22 cellular contexts compared by ENCODE assay signal in genomic region chr5:74192606-74193299, GRCh38.
A peak's percentile ranks its signal among the peaks of the same experiment; 100 is the strongest.
DNase-seq lines count a peak whose midpoint lies in the region; ATAC-seq and TF ChIP-seq lines count a peak whose summit lies in the region.
"Had no signal": no experiment of that assay in that cellular context is flagged by ENCODE, and none has a peak within 500 bp of the region (broad histone marks: within the 10 kb centered on the region; RNA-seq: fewer than 3 reads in every experiment).

No MANE protein-coding gene starts in this region.

- H3K9me3 ChIP-seq in mesenchymal stem cell (ENCODE audit: control insufficient read depth, low read length), result peaks cover 6% of the 10 kb centered on the region
- H3K9me3 ChIP-seq: adrenal gland, esophagus squamous epithelium, SJSA1 had no signal

- peak overlapping the region in 1 of 2 donors; percentile 63 for H3K27ac ChIP-seq in coronary artery
- H3K27ac ChIP-seq in mesenchymal stem cell (ENCODE audit: low read length, poor library complexity, severe bottlenecking), result no peak overlapping the region
- H3K27ac ChIP-seq: adrenal gland, esophagus squamous epithelium, PC-9, SJSA1 had no signal

- no peak for ATAC-seq in HG03469 (IDR thresholded peaks at IDR 0.05; ENCODE audit: unreplicated experiment)
- ATAC-seq: activated T-helper 17 cell treated with anti-CD3 and anti-CD28 coated beads, Interleukin-2, amount 50 U/mL, for 72 hours; HCT116; natural killer cell treated with Interleukin-12 subunit alpha and Interleukin-12 subunit beta and Interleukin-15 and Interleukin-18, amount 100 ng/mL, for 72 hours had no signal

- no peak overlapping the region for H3K4ac ChIP-seq in mesenchymal stem cell (ENCODE audit: low read depth in 1 of 2, low read length in 2 of 2)

- no peak overlapping the region for H2BK5ac ChIP-seq in mesenchymal stem cell (ENCODE audit: low read depth, low read length, poor library complexity, severe bottlenecking)

- no peaks in the 10 kb centered on the region for H3K79me1 ChIP-seq in mesenchymal stem cell (replicated peaks; ENCODE audit: low read length, poor library complexity, severe bottlenecking)

- no peak overlapping the region for H3K23ac ChIP-seq in mesenchymal stem cell (ENCODE audit: low read length in 2 of 2)

- no peak overlapping the region for H2AK5ac ChIP-seq in mesenchymal stem cell (ENCODE audit: low read length, severe bottlenecking)

- H2AFZ ChIP-seq in mesenchymal stem cell (ENCODE audit: low read depth, low read length), result no peak overlapping the region
- H2AFZ ChIP-seq: PC-9 had no signal

- in situ Hi-C loops in GM13977 (cut with MboI; ENCODE audit: low pct_unique_long_range_greater_than_20kb, low sequenced_read_pairs, unreplicated experiment), result no loop called here

- H3K9me3 Mint-ChIP-seq in HFFc6, result no peaks in the 10 kb centered on the region
- H3K9me3 Mint-ChIP-seq: T-helper 2 cell treated with Interferon-gamma antibody and Interleukin-4, amounts not matched to agents 5 μg/mL and 100 μg/mL, for 36 hours had no signal

- H3K4me3 ChIP-seq in coronary artery, result peak overlapping the region; percentile 0
- H3K4me3 ChIP-seq in mesenchymal stem cell (ENCODE audit: insufficient read depth in 1 of 2, low read depth in 1 of 2, low read length in 2 of 2), result peak overlapping the region in 1 of 2 experiments; percentile 43
- H3K4me3 ChIP-seq: adrenal gland, esophagus squamous epithelium, PC-9, SJSA1 had no signal

- H3K36me3 Mint-ChIP-seq in HFFc6 (ENCODE audit: low read depth), result no peaks in the 10 kb centered on the region; the same call in 1 of the 2 replicates
- H3K36me3 Mint-ChIP-seq: CD4-positive, alpha-beta memory T cell; natural killer cell treated with Interleukin-12 subunit alpha and Interleukin-12 subunit beta and Interleukin-15 and Interleukin-18, amount 100 ng/mL, for 72 hours had no signal

- H3K4me3 Mint-ChIP-seq in HFFc6, result peak overlapping the region; percentile 1; the same call in 1 of the 2 replicates
- H3K4me3 Mint-ChIP-seq: activated T-helper 17 cell treated with anti-CD3 and anti-CD28 coated beads, Interleukin-2, amount 50 U/mL, for 72 hours; CD4-positive, alpha-beta memory T cell; natural killer cell treated with Interleukin-12 subunit alpha and Interleukin-12 subunit beta and Interleukin-15 and Interleukin-18, amount 100 ng/mL, for 72 hours; T-helper 2 cell treated with Interferon-gamma antibody and Interleukin-4, amounts not matched to agents 5 μg/mL and 100 μg/mL, for 36 hours had no signal

- 83% methylated on average over 9 of the region's 9 CpGs for WGBS in mesenchymal stem cell

- H3K27me3 ChIP-seq in mesenchymal stem cell (ENCODE audit: control insufficient read depth in 1 of 2, insufficient read depth in 1 of 2, low read length in 2 of 2), result no peaks in the 10 kb centered on the region
- H3K27me3 ChIP-seq: adrenal gland, esophagus squamous epithelium, SJSA1 had no signal

- peaks cover 15% of the 10 kb centered on the region for H3K4me1 Mint-ChIP-seq in HFFc6 (ENCODE audit: low read depth)
- H3K4me1 Mint-ChIP-seq: activated T-helper 17 cell treated with anti-CD3 and anti-CD28 coated beads, Interleukin-2, amount 50 U/mL, for 72 hours; CD4-positive, alpha-beta memory T cell had no signal

- DNase-seq in AG08395 (ENCODE audit: low spot score) (peak; percentile 68), HFFc6 (no peak), coronary artery (ENCODE audit: low spot score) (no peak), mesenchymal stem cell (no peak), GM13977 (ENCODE audit: low spot score) (no peak), NCI-H526 (lab: John Stamatoyannopoulos, UW) (no peak), NCI-H2227 treated with DMSO at 0.1 percent for 48 hours (lab: John Stamatoyannopoulos, UW) (no peak)
- DNase-seq: activated CD4-positive, CD25-positive, alpha-beta regulatory T cell treated with anti-CD3 and anti-CD28 coated beads, Interleukin-2, amount 50 U/mL, for 72 hours; adrenal gland; CD4-positive, alpha-beta memory T cell; cerebellar nuclear complex; effector memory CD4-positive, alpha-beta T cell; esophagus squamous epithelium; NCI-H1417; PC-9; posterior cingulate gyrus had no signal

- H3K14ac ChIP-seq in mesenchymal stem cell (ENCODE audit: low read length in 2 of 2), result no peak overlapping the region

- no peaks in the 10 kb centered on the region for H3K36me3 ChIP-seq in mesenchymal stem cell (ENCODE audit: control insufficient read depth in 1 of 2, insufficient read depth in 2 of 2, low read depth in 1 of 2, low read length in 2 of 2)
- H3K36me3 ChIP-seq: adrenal gland, esophagus squamous epithelium, SJSA1 had no signal

- peaks cover 5% of the 10 kb centered on the region for H3K27me3 Mint-ChIP-seq in HFFc6 (ENCODE audit: insufficient read depth)

- no peak overlapping the region for H2BK120ac ChIP-seq in mesenchymal stem cell (ENCODE audit: low read depth, low read length)

- peak overlapping the region; percentile 75 for H3K9ac ChIP-seq in mesenchymal stem cell (ENCODE audit: low read length)

- no peak overlapping the region for H2BK12ac ChIP-seq in mesenchymal stem cell (ENCODE audit: low read length in 2 of 2)

- no peak overlapping the region for H2BK15ac ChIP-seq in mesenchymal stem cell (ENCODE audit: low read depth, poor library complexity, severe bottlenecking)

- TF ChIP-seq CTCF in HFFc6 (IDR thresholded peaks at IDR 0.05) (no peak), coronary artery (IDR thresholded peaks at IDR 0.05) (no peak), GM13977 (IDR thresholded peaks at IDR 0.05; ENCODE audit: extremely low read depth, insufficient read depth, missing control alignments) (no peak)

- no peak overlapping the region for H4K8ac ChIP-seq in mesenchymal stem cell (ENCODE audit: low read length)

- no peak overlapping the region for H3K18ac ChIP-seq in mesenchymal stem cell (ENCODE audit: low read depth in 1 of 2, low read length in 2 of 2)

- no peaks in the 10 kb centered on the region for H3K4me1 ChIP-seq in mesenchymal stem cell (ENCODE audit: control insufficient read depth, insufficient read depth, low read depth, low read length)
- H3K4me1 ChIP-seq: esophagus squamous epithelium had no signal

- no peak overlapping the region for H4K91ac ChIP-seq in mesenchymal stem cell (ENCODE audit: low read length)

- H3K27ac Mint-ChIP-seq in HFFc6, result peak overlapping the region; percentile 3; the same call in 1 of the 2 replicates
- H3K27ac Mint-ChIP-seq: activated T-helper 17 cell treated with anti-CD3 and anti-CD28 coated beads, Interleukin-2, amount 50 U/mL, for 72 hours; CD4-positive, alpha-beta memory T cell; natural killer cell treated with Interleukin-12 subunit alpha and Interleukin-12 subunit beta and Interleukin-15 and Interleukin-18, amount 100 ng/mL, for 72 hours; T-helper 2 cell treated with Interferon-gamma antibody and Interleukin-4, amounts not matched to agents 5 μg/mL and 100 μg/mL, for 36 hours had no signal

- no peak overlapping the region for H3K4me2 ChIP-seq in mesenchymal stem cell (ENCODE audit: low read length, poor library complexity, severe bottlenecking)
- H3K4me2 ChIP-seq: PC-9 had no signal
